ENCODE assay signal across 20 cellular contexts in genomic region chr5:6081727-6082210, GRCh38.
"Had no signal": no experiment of that assay in that cellular context is flagged by ENCODE, and none has a peak within 500 bp of the region (broad histone marks: within the 10 kb centered on the region; RNA-seq: fewer than 3 reads in every experiment).

No MANE protein-coding gene starts in this region.

- H3K4me3 ChIP-seq: coronary artery, heart right ventricle, mucosa of descending colon, thyroid gland had no signal

- H3K36me3 ChIP-seq: heart right ventricle, thyroid gland, WERI-Rb-1 had no signal

- H3K27me3 ChIP-seq: thyroid gland had no signal

- H3K9me3 ChIP-seq: heart right ventricle, mucosa of descending colon, thyroid gland had no signal

- ATAC-seq: activated naive CD8-positive, alpha-beta T cell treated with anti-CD3 and anti-CD28 coated beads, Interleukin-2, amount 50 U/mL, for 24 hours; heart right ventricle; left ventricle myocardium superior; mucosa of descending colon had no signal

- DNase-seq: activated CD4-positive, alpha-beta T cell treated with anti-CD3 and anti-CD28 coated beads for 1 hour; activated CD8-positive, alpha-beta memory T cell treated with anti-CD3 and anti-CD28 coated beads for 24 hours; activated CD8-positive, alpha-beta memory T cell treated with anti-CD3 and anti-CD28 coated beads, Interleukin-2, amount 50 U/mL, for 48 hours; activated effector memory CD4-positive, alpha-beta T cell treated with Interleukin-2 at 50 U/mL for 16 hours; activated naive CD4-positive, alpha-beta T cell treated with anti-CD3 and anti-CD28 coated beads, Interleukin-2, amount 10 ng/mL, durations not matched to agents 7 days and 5 days; activated naive CD8-positive, alpha-beta T cell treated with anti-CD3 and anti-CD28 coated beads, Interleukin-2, amount 50 U/mL, for 24 hours; activated T-cell treated with anti-CD3 and anti-CD28 coated beads, Interleukin-2, amount 50 U/mL, for 48 hours; anterior cingulate cortex; erythroblast; heart right ventricle; immature natural killer cell; left ventricle myocardium superior; mucosa of descending colon; naive B cell; stimulated activated CD4-positive, alpha-beta T cell treated with anti-CD3 and anti-CD28 coated beads, Interleukin-12 subunit alpha, Interleukin-12 subunit beta, amount 100 ng/mL, for 4 hours; stimulated activated CD4-positive, alpha-beta T cell treated with anti-CD3 and anti-CD28 coated beads, Interleukin-1b, Interleukin-23, amount 100 ng/mL, for 48 hours; stimulated activated naive CD4-positive, alpha-beta T cell treated with Interleukin-2 at 50 U/mL for 16 hours; thyroid gland; WERI-Rb-1 had no signal
